In the genomic region with DNA sequence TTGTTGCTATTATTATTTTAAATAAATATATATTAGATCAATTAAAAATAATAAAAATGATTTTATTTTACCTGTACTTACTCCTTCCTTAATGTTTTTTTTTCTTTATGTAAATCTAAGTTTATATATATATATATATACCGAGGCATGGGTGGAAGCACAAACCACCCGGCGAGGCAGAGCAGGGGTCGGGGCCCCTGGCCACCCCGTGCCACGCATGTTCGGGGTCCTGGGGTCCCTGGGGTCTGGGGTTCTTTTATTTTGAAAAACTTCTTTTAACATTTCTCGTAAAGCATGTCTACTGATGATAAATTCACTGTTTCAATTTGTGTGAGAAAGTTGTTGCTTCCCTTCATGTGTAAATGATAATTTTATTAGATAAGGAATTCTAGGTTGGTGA, we compare ENCODE assay signal across 9 cellular contexts.
"Had no signal": no experiment of that assay in that cellular context is flagged by ENCODE, and none has a peak within 500 bp of the region (broad histone marks: within the 10 kb centered on the region; RNA-seq: fewer than 3 reads in every experiment).

No MANE protein-coding gene starts in this region.

- ATAC-seq: GM23338, HCT116 had no signal

- DNase-seq: GM23248, GOT3, H7, H9, HCEC 1CT, HFFc6 had no signal

- H3K4me2 ChIP-seq: GM23338 had no signal

- H3K9me3 Mint-ChIP-seq: GM23338 had no signal

- H3K27ac Mint-ChIP-seq: H9, HFFc6 had no signal

- H3K27ac ChIP-seq: GM23248 had no signal

- H3K4me3 ChIP-seq: GM23248, GM23338, HAP-1 had no signal

- H3K4me3 Mint-ChIP-seq: GM23338, H9, HFFc6 had no signal

- H3K36me3 ChIP-seq: HAP-1 had no signal

- H3K4me1 ChIP-seq: HAP-1 had no signal

- H3K9ac ChIP-seq: GM23248 had no signal
